Comparison of ENCODE assay signal across 12 cellular contexts in genomic region chr3:41933154-41933676, GRCh38. TPM values are rescaled to one million over a fixed set of nuclear protein-coding genes. Genes with fewer than 3 reads are reported as not detected.
DNase-seq lines count a peak whose midpoint lies in the region; ATAC-seq, FAIRE-seq and TF ChIP-seq lines count a peak whose summit lies in the region.
"Had no signal": no experiment of that assay in that cellular context is flagged by ENCODE, and none has a peak within 500 bp of the region (broad histone marks: within the 10 kb centered on the region; RNA-seq: fewer than 3 reads in every experiment).

No MANE protein-coding gene starts in this region.

- H3K36me3 ChIP-seq in gastroesophageal sphincter, result no peaks in the 10 kb centered on the region
- H3K36me3 ChIP-seq in small intestine (ENCODE audit: control insufficient read depth in 2 of 2, insufficient read depth in 2 of 2, low read length in 2 of 2), result no peaks in the 10 kb centered on the region

- no peak for TF ChIP-seq EP300 in gastroesophageal sphincter (IDR thresholded peaks at IDR 0.05)

- TF ChIP-seq CTCF in HFFc6 (IDR thresholded peaks at IDR 0.05), result no peak
- no peak for TF ChIP-seq CTCF in gastroesophageal sphincter (IDR thresholded peaks at IDR 0.05)

- H3K4me1 ChIP-seq in gastroesophageal sphincter (peaks cover 0 to 20% (median 3%) of the 10 kb centered on the region in 3 donors), small intestine (ENCODE audit: control insufficient read depth in 2 of 2, insufficient read depth in 1 of 2, low read depth in 1 of 2, low read length in 1 of 2) (no peaks in the 10 kb centered on the region)

- ATAC-seq in gastroesophageal sphincter, result peak; percentile 57
- ATAC-seq in GM19463 (IDR thresholded peaks at IDR 0.05; ENCODE audit: unreplicated experiment), result no peak
- no peak for ATAC-seq in HG03457 (IDR thresholded peaks at IDR 0.05; ENCODE audit: unreplicated experiment)

- 12 to 33% methylated on average over 3 of the region's 3 CpGs for WGBS in gastroesophageal sphincter (ENCODE audit: low coverage in 1 of 2), 2 donors
- WGBS in small intestine, 3 donors, result 64 to 81% (median 77%) methylated on average over 3 of the region's 3 CpGs

- peak; percentile 78 for DNase-seq in HFFc6
- peak; percentile 34 for DNase-seq in amniotic stem cell (lab: John Stamatoyannopoulos, UW)
- peak; percentile 43 for DNase-seq in ureter (ENCODE audit: low spot score)
- no peak for DNase-seq in small intestine
- DNase-seq: activated naive CD4-positive, alpha-beta T cell; DND-41; NCI-H524; stimulated activated CD4-positive, alpha-beta T cell treated with anti-CD3 and anti-CD28 coated beads, Interleukin-2, amount 100 ng/mL, for 48 hours had no signal

- no peaks in the 10 kb centered on the region for H3K9me3 ChIP-seq in gastroesophageal sphincter
- H3K9me3 ChIP-seq in small intestine (ENCODE audit: control insufficient read depth, low read depth), result no peaks in the 10 kb centered on the region

- no peaks in the 10 kb centered on the region; the same call in 1 of the 2 replicates for H3K27me3 Mint-ChIP-seq in HFFc6 (ENCODE audit: insufficient read depth)

- H3K27ac ChIP-seq in gastroesophageal sphincter (peak overlapping the region in 3 of 4 donors; percentile 52 to 74 (median 55)), small intestine (ENCODE audit: low read depth in 1 of 2, low read length in 1 of 2) (no peak overlapping the region)
- H3K27ac ChIP-seq: SK-N-MC had no signal

- no peaks in the 10 kb centered on the region for H3K27me3 ChIP-seq in gastroesophageal sphincter
- H3K27me3 ChIP-seq in small intestine (ENCODE audit: control insufficient read depth in 2 of 2, insufficient read depth in 2 of 2, low read length in 2 of 2), result no peaks in the 10 kb centered on the region

- no peaks in the 10 kb centered on the region; the same call in 1 of the 2 replicates for H3K9me3 Mint-ChIP-seq in HFFc6

- H3K4me3 Mint-ChIP-seq in HFFc6, result 0 out of 2 replicates have a peak overlapping the region, but pooled peaks have one; percentile 16

- no peak for FAIRE-seq in small intestine (lab: Jason Lieb, UNC)

- peaks cover 20% of the 10 kb centered on the region for H3K36me3 Mint-ChIP-seq in HFFc6 (ENCODE audit: low read depth)

- peaks cover 9% of the 10 kb centered on the region for H3K4me1 Mint-ChIP-seq in HFFc6 (ENCODE audit: low read depth)

- no peak overlapping the region for H3K4me3 ChIP-seq in gastroesophageal sphincter
- H3K4me3 ChIP-seq in small intestine (ENCODE audit: low read depth in 1 of 2, low read length in 2 of 2), result no peak overlapping the region
- H3K4me3 ChIP-seq: SK-N-MC had no signal

- TF ChIP-seq POLR2A in gastroesophageal sphincter (IDR thresholded peaks at IDR 0.05), result no peak

- no peak overlapping the region for H3K27ac Mint-ChIP-seq in HFFc6

RNA-seq across cellular contexts. Expression of gene ULK4, which starts 28.7 kb away (rescaled TPM):
- 1 to 10 TPM; 6.0 to 8.6 (median 6.7) TPM for total RNA-seq in HFFc6 (2021; fragmentation: NEBNext Ultra II Directional; extraction: Animal tissue kit (Norgen Biotek cat#: 25700))
- total RNA-seq in gastroesophageal sphincter, result 10 to 100 TPM in 2 of 4 donors, 1 to 10 TPM in 2; 3.8 to 15.4 (median 8.8) TPM
- 18.4 TPM for total RNA-seq in ureter
- polyA plus RNA-seq in small intestine, result 1 to 10 TPM; 1.1 to 1.9 (median 1.6) TPM

Comparison
In these comparisons a context has a peak if more than half of its experiments do, and no peak if none do; other contexts are left out.
1. H3K27ac ChIP-seq: peak in gastroesophageal sphincter (3 of 4); none in small intestine (0 of 2).